Comparison of ENCODE assay signal across 8 cellular contexts in the genomic region with DNA sequence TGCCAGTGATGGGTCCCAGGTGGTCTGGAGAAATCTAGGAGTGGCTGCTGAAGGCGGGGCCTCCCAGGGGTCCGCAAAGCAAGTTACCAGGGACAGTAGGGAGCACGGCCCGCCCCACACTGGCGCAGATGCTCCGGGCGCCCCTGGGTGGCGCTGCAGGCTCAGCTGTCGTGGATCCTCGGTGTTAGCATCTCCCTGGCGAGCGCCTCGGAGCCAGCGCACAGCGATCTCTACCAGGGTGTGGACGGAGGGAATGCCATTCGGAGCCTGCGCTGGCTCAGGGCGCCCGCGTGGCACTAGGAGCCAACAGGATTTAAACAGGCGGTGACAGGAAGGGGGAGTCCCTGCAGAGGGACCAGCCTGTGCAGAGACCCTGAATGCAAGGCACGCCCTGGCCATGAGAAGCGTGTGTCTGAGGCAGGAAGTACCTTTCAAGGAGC. TPM values are rescaled to one million over a fixed set of nuclear protein-coding genes. Genes with fewer than 3 reads are reported as not detected.
DNase-seq lines count a peak whose midpoint lies in the region; ATAC-seq and TF ChIP-seq lines count a peak whose summit lies in the region.

No MANE protein-coding gene starts in this region.

- DNase-seq in DMS79 treated with DMSO at 0.1 percent for 48 hours (lab: John Stamatoyannopoulos, UW) (peak; percentile 80), H4 (ENCODE audit: low spot score) (peak; percentile 38), NCI-H1092 treated with DMSO at 0.1 percent for 48 hours (lab: John Stamatoyannopoulos, UW) (peak; percentile 84), adipocyte (ENCODE audit: low read depth) (peak; percentile 93), left ventricle myocardium superior (peak; percentile 90), putamen (ENCODE audit: low spot score) (peak; percentile 75), aorta (peak; percentile 90 to 95)

- peak overlapping the region; percentile 11 for H3K4me2 ChIP-seq in SU-DHL-6 (ENCODE audit: low read depth, low read length, poor library complexity, severe bottlenecking)

- intact Hi-C loops in left ventricle myocardium superior (cut with micrococcal nuclease): no loop called here
- intact Hi-C loops in aorta (cut with DNase I): loop anchor here in 1 of 2 donors (2.0 to 5.0 kb wide), 2 partner anchors 28 to 74 kb away; no protein-coding TSS in a partner anchor

- H3K4me1 ChIP-seq in adipocyte (ENCODE audit: control insufficient read depth, insufficient read depth, low read length) (peaks cover 25% of the 10 kb centered on the region), aorta (ENCODE audit: control insufficient read depth in 1 of 2, insufficient read depth in 2 of 2, low read length in 2 of 2) (no peaks in the 10 kb centered on the region)

- no peaks in the 10 kb centered on the region for H3K79me2 ChIP-seq in SU-DHL-6 (ENCODE audit: insufficient read depth, low read length)

- H2AFZ ChIP-seq in SU-DHL-6 (ENCODE audit: low read depth, low read length, severe bottlenecking): no peak overlapping the region

- H3K36me3 ChIP-seq in SU-DHL-6 (ENCODE audit: low read length) (no peaks in the 10 kb centered on the region), adipocyte (ENCODE audit: control insufficient read depth, insufficient read depth, low read length, severe bottlenecking) (peaks cover 36% of the 10 kb centered on the region), aorta (ENCODE audit: control insufficient read depth in 1 of 2, insufficient read depth in 2 of 2, low read length in 1 of 2) (no peaks in the 10 kb centered on the region)

- H3K27ac ChIP-seq in SU-DHL-6 (ENCODE audit: low read depth, low read length) (no peak overlapping the region), aorta (ENCODE audit: low read depth in 1 of 2, low read length in 2 of 2) (peak overlapping the region in 1 of 2 donors; percentile 49)

- WGBS in aorta, 2 donors: 1 to 3% methylated on average over 24 of the region's 24 CpGs

- H3K9me2 ChIP-seq in SU-DHL-6 (replicated peaks; ENCODE audit: insufficient read depth, low read length): no peaks in the 10 kb centered on the region

- no peak overlapping the region for H3K9ac ChIP-seq in SU-DHL-6 (ENCODE audit: low read length)
- peak overlapping the region; percentile 81 for H3K9ac ChIP-seq in adipocyte (ENCODE audit: low read length)

- H3K9me3 ChIP-seq in SU-DHL-6 (ENCODE audit: insufficient read depth, low read length): no peaks in the 10 kb centered on the region
- no peaks in the 10 kb centered on the region for H3K9me3 ChIP-seq in adipocyte (ENCODE audit: control insufficient read depth, low read length)
- H3K9me3 ChIP-seq in aorta (ENCODE audit: control insufficient read depth, low read length): no peaks in the 10 kb centered on the region

- H4K20me1 ChIP-seq in SU-DHL-6 (ENCODE audit: low read depth, low read length): no peaks in the 10 kb centered on the region

- H3K4me3 ChIP-seq in SU-DHL-6 (ENCODE audit: insufficient read depth, low read length, poor library complexity, severe bottlenecking) (no peak overlapping the region), adipocyte (ENCODE audit: low read length) (peak overlapping the region; percentile 59), aorta (ENCODE audit: low read length in 2 of 2) (no peak overlapping the region)

- no peaks in the 10 kb centered on the region for H3F3A ChIP-seq in SU-DHL-6 (ENCODE audit: insufficient read depth)

- ATAC-seq in left ventricle myocardium superior (peak; percentile 84), aorta (ENCODE audit: low FRiP score) (peak; percentile 92)

- peak; percentile 67 for TF ChIP-seq CTCF in SU-DHL-6 (IDR thresholded peaks at IDR 0.05; ENCODE audit: insufficient read depth, low read length, poor library complexity, severe bottlenecking)

- H3K27me3 ChIP-seq in SU-DHL-6 (ENCODE audit: low read length) (no peaks in the 10 kb centered on the region), adipocyte (replicated peaks; ENCODE audit: control insufficient read depth, insufficient read depth, low read length) (no peaks in the 10 kb centered on the region), aorta (ENCODE audit: control insufficient read depth in 1 of 2, insufficient read depth in 2 of 2, low read length in 1 of 2) (no peaks in the 10 kb centered on the region)

RNA-seq across cellular contexts. Expression of gene FADS3, which starts 20.2 kb away (rescaled TPM):
- 34.8 and 47.1 TPM in 2 replicates for total RNA-seq in H4 (2014; rRNA removed; shearing (Covaris generic))
- total RNA-seq in left ventricle myocardium superior: 69.7 TPM
- 100 to 1,000 TPM; 120 to 180 TPM for total RNA-seq in aorta
- polyA plus RNA-seq in aorta: 100 to 1,000 TPM in 1 of 2 donors, 10 to 100 TPM in 1; 33.8 to 402 TPM

RNA-seq across cellular contexts. Expression of gene FADS2, which starts 43.1 kb away (rescaled TPM):
- 44.2 and 54.8 TPM in 2 replicates for total RNA-seq in H4 (2014; rRNA removed; shearing (Covaris generic))
- total RNA-seq in left ventricle myocardium superior: 24.7 TPM
- total RNA-seq in aorta: 100 to 1,000 TPM in 1 of 2 donors, 10 to 100 TPM in 1; 89.7 to 167 TPM
- 10 to 100 TPM; 38.2 to 71.4 TPM for polyA plus RNA-seq in aorta

RNA-seq across cellular contexts. Expression of gene RAB3IL1, which starts 46.2 kb away (rescaled TPM):
- total RNA-seq in H4 (2014; rRNA removed; shearing (Covaris generic)): 2.3 and 7.4 TPM in 2 replicates
- total RNA-seq in left ventricle myocardium superior: 11.1 TPM
- total RNA-seq in aorta: 10 to 100 TPM; 23.8 to 45.2 TPM
- polyA plus RNA-seq in aorta: 10 to 100 TPM in 1 of 2 donors, 1 to 10 TPM in 1; 6.4 to 11.4 TPM

RNA-seq across cellular contexts. Expression of gene FADS1, which starts 54.4 kb away (rescaled TPM):
- total RNA-seq in H4 (2014; rRNA removed; shearing (Covaris generic)): 63.2 and 68.0 TPM in 2 replicates
- total RNA-seq in left ventricle myocardium superior (26.3 TPM), aorta (10 to 100 TPM; 50.4 to 61.1 TPM)
- polyA plus RNA-seq in aorta: 10 to 100 TPM; 11.8 to 13.7 TPM

Comparison
In these comparisons a context has a peak if more than half of its experiments do, and no peak if none do; other contexts are left out.
1. DNase-seq: peak in every context shown above with its lines; median percentile 93 in adipocyte; 92 in aorta; 90 in left ventricle myocardium superior; 84 in NCI-H1092 treated with DMSO at 0.1 percent for 48 hours; 80 in DMS79 treated with DMSO at 0.1 percent for 48 hours; 75 in putamen; 38 in H4.